Comparison of ENCODE assay signal across 21 cellular contexts in the genomic region with DNA sequence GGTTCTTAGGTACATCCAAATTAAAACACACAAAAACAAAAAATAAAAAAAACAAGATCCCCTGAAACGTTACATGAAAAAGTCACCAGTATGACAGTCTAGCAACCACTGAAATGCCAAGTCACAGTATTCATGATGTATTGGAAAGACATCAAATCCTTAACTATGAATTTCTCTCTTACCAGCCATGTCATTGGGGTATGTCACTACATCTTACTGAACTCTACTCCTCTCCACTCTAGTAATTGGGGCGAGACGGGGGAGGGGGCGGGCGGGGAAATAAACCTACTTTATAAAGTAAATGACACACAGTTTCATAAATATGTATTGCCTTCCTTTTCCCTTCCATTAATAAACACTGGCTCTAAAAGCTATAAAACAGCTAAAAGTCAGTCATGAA.
"Had no signal": no experiment of that assay in that cellular context is flagged by ENCODE, and none has a peak within 500 bp of the region (broad histone marks: within the 10 kb centered on the region; RNA-seq: fewer than 3 reads in every experiment).

No MANE protein-coding gene starts in this region.

- H3K27ac Mint-ChIP-seq: mesothelial cell of epicardium; natural killer cell; nephron progenitor cell; neural progenitor cell; stimulated activated naive CD8-positive, alpha-beta T cell treated with anti-CD3 and anti-CD28 coated beads, Interleukin-15, Interleukin-2, amounts not matched to agents 100 ng/mL and 50 ng/mL, for 24 hours had no signal

- FAIRE-seq: urothelium cell line had no signal

- H3K27me3 Mint-ChIP-seq: naive B cell; stimulated activated naive CD8-positive, alpha-beta T cell treated with anti-CD3 and anti-CD28 coated beads, Interleukin-15, Interleukin-2, amounts not matched to agents 100 ng/mL and 50 ng/mL, for 24 hours had no signal

- ATAC-seq: natural killer cell, psoas muscle, right lobe of liver, upper lobe of right lung had no signal

- H3K36me3 Mint-ChIP-seq: natural killer cell had no signal

- DNase-seq: islet precursor cell; left ventricle myocardium inferior; mesendoderm; naive B cell; natural killer cell; nephron progenitor cell; occipital lobe; psoas muscle; right lobe of liver; stimulated activated CD4-positive, alpha-beta T cell treated with anti-CD3 and anti-CD28 coated beads, Interleukin-12 subunit alpha, Interleukin-12 subunit beta, amount 100 ng/mL, for 4 hours; stimulated activated CD4-positive, alpha-beta T cell treated with anti-CD3 and anti-CD28 coated beads, Interleukin-15, amount 100 ng/mL, for 24 hours; stimulated activated CD4-positive, alpha-beta T cell treated with anti-CD3 and anti-CD28 coated beads, Interleukin-2, amount 100 ng/mL, for 24 hours; stimulated activated CD4-positive, alpha-beta T cell treated with anti-CD3 and anti-CD28 coated beads, Interleukin-4, amount 100 ng/mL, for 1 hour; stimulated activated naive CD4-positive, alpha-beta T cell; tibial artery; trophoblast cell; upper lobe of right lung had no signal

- H3K9me3 Mint-ChIP-seq: natural killer cell; nephron progenitor cell; neural progenitor cell; stimulated activated naive CD8-positive, alpha-beta T cell treated with anti-CD3 and anti-CD28 coated beads, Interleukin-15, Interleukin-2, amounts not matched to agents 100 ng/mL and 50 ng/mL, for 24 hours had no signal

- H3K4me3 Mint-ChIP-seq: mesothelial cell of epicardium; naive B cell; natural killer cell; nephron progenitor cell; neural progenitor cell; stimulated activated naive CD8-positive, alpha-beta T cell treated with anti-CD3 and anti-CD28 coated beads, Interleukin-15, Interleukin-2, amounts not matched to agents 100 ng/mL and 50 ng/mL, for 24 hours had no signal

- H3K4me1 Mint-ChIP-seq: mesothelial cell of epicardium, nephron progenitor cell, neural progenitor cell had no signal
